In the genomic region with DNA sequence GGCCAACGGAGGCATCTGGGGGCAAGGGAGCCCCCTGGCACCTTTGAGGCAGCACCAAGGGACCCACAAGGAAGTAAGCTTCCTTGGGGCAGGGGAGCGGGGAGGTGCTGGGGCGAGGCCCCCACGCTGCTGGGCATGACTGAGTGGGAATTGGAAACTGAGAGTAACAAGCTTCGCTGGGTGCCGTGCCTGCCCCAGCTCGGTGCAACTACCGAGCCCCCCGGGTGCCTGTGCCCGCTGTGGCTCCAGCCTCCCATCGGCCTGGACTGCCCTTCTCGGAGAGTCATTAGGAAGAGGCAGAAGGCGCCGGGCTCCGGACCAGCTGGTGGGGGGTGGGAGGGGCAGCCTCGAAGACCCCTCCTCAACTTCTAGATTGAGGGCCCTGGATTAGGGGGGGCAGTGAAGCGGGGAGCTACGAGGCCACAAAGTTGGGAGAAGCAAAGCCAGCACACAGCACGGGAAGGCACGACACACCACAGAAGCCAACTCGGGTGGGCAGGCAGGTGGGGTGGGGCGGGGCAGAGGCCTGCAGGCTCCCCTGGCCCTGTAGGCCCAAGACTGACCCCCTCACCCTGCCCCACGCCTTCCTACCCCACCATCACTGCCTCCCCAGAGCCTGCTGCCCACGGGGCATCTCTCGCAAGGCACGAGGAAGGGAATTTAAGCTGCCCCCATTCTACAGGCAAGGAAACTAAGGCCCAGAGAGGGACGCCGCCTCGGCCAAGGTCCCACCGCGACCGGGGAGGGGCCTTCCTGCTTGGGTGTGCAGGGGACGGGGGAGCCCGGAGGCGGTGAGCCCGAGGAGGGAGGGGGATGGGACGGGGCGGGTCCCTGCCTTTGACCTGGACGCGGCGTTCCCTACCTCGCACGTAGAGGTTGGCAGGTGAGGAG, we compare ENCODE assay signal across 6 cellular contexts.
"Had no signal": no experiment of that assay in that cellular context is flagged by ENCODE, and none has a peak within 500 bp of the region (broad histone marks: within the 10 kb centered on the region; RNA-seq: fewer than 3 reads in every experiment).

No MANE protein-coding gene starts in this region.

- H2AFZ ChIP-seq: GM23338 had no signal

- H3K4me2 ChIP-seq: GM23338 had no signal

- H3K4me3 ChIP-seq: GM23338 had no signal

- H3K27ac ChIP-seq: HL-60 had no signal

- ATAC-seq: GM23338, HepG2 had no signal

- DNase-seq: H9, HCEC 1CT, KBM-7 had no signal
